Comparison of ENCODE assay signal across 34 cellular contexts in the genomic region with DNA sequence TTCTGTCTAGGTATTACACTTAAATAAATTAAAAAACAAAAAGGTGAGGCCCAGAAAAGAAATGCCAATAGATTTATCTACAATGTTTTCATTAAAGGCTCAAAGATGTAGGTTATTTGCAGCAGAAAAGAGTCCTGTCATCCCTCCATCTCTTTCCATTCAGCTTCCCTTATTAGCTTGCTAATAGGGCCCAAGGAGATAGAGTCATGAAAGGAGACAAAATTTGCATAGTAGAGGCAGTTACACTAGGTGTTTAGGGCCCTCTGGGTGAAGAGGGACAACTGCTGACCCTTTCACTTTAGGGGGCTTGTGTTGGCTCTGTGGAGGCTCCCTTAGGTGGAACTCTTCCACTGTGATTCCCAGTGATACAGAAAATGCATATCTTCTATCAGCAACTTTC. TPM values are rescaled to one million over a fixed set of nuclear protein-coding genes. Genes with fewer than 3 reads are reported as not detected.
"Had no signal": no experiment of that assay in that cellular context is flagged by ENCODE, and none has a peak within 500 bp of the region (broad histone marks: within the 10 kb centered on the region; RNA-seq: fewer than 3 reads in every experiment).

No MANE protein-coding gene starts in this region.

- H3K4me1 ChIP-seq: Peyer's patch, SJSA1 had no signal

- H3K27me3 ChIP-seq: Peyer's patch, SJSA1 had no signal

- DNase-seq: Karpas-422, MM.1S, NCI-H1048, NCI-H1092 treated with DMSO at 0.1 percent for 48 hours, NCI-H1105 treated with DMSO at 0.1 percent for 48 hours, NCI-H1417, NCI-H1436, NCI-H146, NCI-H1694, NCI-H187, NCI-H1930, NCI-H2029 treated with DMSO at 0.1 percent for 48 hours, NCI-H2081 treated with DMSO at 0.1 percent for 48 hours, NCI-H2107, NCI-H2171, NCI-H226, NCI-H446 treated with DMSO at 0.1 percent for 48 hours, NCI-H510A, NCI-H524, NCI-H526, NCI-H69, NCI-H748 treated with DMSO at 0.1 percent for 48 hours, NCI-H82, OCI-M1, Peyer's patch, Right ventricle myocardium superior, RPMI8226, SHP77 treated with DMSO at 0.1 percent for 48 hours, SK-N-SH, SW 1271 had no signal

- H3K4me2 ChIP-seq: KMS-11, SK-N-SH had no signal

- H3K4me3 ChIP-seq: Peyer's patch, SJSA1 had no signal

- H3K27ac ChIP-seq: KMS-11, Peyer's patch, SJSA1 had no signal

- H3K9me3 ChIP-seq: Peyer's patch, SJSA1, SK-N-SH had no signal

- H3K9ac ChIP-seq: KMS-11, SK-N-SH had no signal

- H3K9me2 ChIP-seq: SK-N-SH had no signal

- H3K36me3 ChIP-seq: Peyer's patch, SJSA1 had no signal

RNA-seq across cellular contexts. Expression of gene TACR3, which starts 58.4 kb away (rescaled TPM):
- total RNA-seq: MCF 10A, PC-3, Peyer's patch, Right ventricle myocardium superior had no signal
- polyA plus RNA-seq: SK-N-SH had no signal
